In the genomic region with DNA sequence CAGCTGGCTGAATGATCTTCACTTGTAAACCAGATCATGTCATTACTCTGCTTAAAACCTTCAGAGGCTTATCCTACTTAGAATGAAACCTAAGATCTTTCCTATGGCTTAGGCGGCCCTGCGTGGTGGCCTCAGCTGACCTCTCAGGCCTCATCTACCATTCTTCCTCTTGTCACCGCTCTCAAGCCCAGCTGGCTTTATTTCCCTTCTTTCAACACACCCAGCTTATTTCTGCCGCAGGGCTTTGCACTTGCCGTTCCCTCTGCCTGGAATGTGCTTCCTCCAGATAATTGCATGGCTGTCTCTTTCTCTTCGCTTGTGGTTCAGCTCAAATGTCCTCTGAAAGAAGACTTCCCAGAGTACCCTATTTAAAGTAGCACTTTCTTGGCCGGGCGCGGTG, we compare ENCODE assay signal across 1 cellular context.
TF ChIP-seq lines count a peak whose summit lies in the region.

No MANE protein-coding gene starts in this region.

TF ChIP-seq in K562, 482 proteins besides CTCF, POLR2A, EP300 and RAD21 (continued from another document):
- TF ChIP-seq, protein P1, sequence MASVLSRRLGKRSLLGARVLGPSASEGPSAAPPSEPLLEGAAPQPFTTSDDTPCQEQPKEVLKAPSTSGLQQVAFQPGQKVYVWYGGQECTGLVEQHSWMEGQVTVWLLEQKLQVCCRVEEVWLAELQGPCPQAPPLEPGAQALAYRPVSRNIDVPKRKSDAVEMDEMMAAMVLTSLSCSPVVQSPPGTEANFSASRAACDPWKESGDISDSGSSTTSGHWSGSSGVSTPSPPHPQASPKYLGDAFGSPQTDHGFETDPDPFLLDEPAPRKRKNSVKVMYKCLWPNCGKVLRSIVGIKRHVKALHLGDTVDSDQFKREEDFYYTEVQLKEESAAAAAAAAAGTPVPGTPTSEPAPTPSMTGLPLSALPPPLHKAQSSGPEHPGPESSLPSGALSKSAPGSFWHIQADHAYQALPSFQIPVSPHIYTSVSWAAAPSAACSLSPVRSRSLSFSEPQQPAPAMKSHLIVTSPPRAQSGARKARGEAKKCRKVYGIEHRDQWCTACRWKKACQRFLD (CRISPR knock-in tag; IDR thresholded peaks at IDR 0.05), result no peak
- TF ChIP-seq, protein P2, sequence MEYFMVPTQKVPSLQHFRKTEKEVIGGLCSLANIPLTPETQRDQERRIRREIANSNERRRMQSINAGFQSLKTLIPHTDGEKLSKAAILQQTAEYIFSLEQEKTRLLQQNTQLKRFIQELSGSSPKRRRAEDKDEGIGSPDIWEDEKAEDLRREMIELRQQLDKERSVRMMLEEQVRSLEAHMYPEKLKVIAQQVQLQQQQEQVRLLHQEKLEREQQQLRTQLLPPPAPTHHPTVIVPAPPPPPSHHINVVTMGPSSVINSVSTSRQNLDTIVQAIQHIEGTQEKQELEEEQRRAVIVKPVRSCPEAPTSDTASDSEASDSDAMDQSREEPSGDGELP (CRISPR knock-in tag; IDR thresholded peaks at IDR 0.05; ENCODE audit: borderline replicate concordance), result peak; percentile 94
TF ChIP-seq in K562: peak in this region for 26.
